ENCODE assay signal across 21 cellular contexts in genomic region chr2:241627675-241628074, GRCh38. TPM values are rescaled to one million over a fixed set of nuclear protein-coding genes. Genes with fewer than 3 reads are reported as not detected.
A peak's percentile ranks its signal among the peaks of the same experiment; 100 is the strongest.
DNase-seq lines count a peak whose midpoint lies in the region; ATAC-seq and TF ChIP-seq lines count a peak whose summit lies in the region.
"Had no signal": no experiment of that assay in that cellular context is flagged by ENCODE, and none has a peak within 500 bp of the region (broad histone marks: within the 10 kb centered on the region; RNA-seq: fewer than 3 reads in every experiment).

No MANE protein-coding gene starts in this region.

- H3K4me3 ChIP-seq in BLaER1: no peak overlapping the region
- H3K4me3 ChIP-seq in GM23338: no peak overlapping the region
- no peak overlapping the region for H3K4me3 ChIP-seq in neuronal stem cell (ENCODE audit: low read length in 2 of 2)
- H3K4me3 ChIP-seq in MM.1S (ENCODE audit: low read length): no peak overlapping the region
- no peak overlapping the region for H3K4me3 ChIP-seq in MG63
- H3K4me3 ChIP-seq: SK-N-MC had no signal

- peak overlapping the region; percentile 11 for H3K23ac ChIP-seq in neuronal stem cell (ENCODE audit: low read depth, low read length, poor library complexity)

- no peak overlapping the region for H2BK15ac ChIP-seq in neuronal stem cell (ENCODE audit: low read length)

- H2BK12ac ChIP-seq in neuronal stem cell (ENCODE audit: low read length): no peak overlapping the region

- H3K36me3 ChIP-seq in BLaER1: peaks cover 77% of the 10 kb centered on the region
- H3K36me3 ChIP-seq in GM23338 (ENCODE audit: insufficient read depth): peaks cover 7% of the 10 kb centered on the region; the same call in 1 of the 2 replicates
- peaks cover 10 to 84% of the 10 kb centered on the region in 2 donors for H3K36me3 ChIP-seq in neuronal stem cell (replicated peaks in 1 of 2; ENCODE audit: control insufficient read depth in 2 of 2, insufficient read depth in 2 of 2, low read length in 2 of 2)
- no peaks in the 10 kb centered on the region for H3K36me3 ChIP-seq in MM.1S (replicated peaks; ENCODE audit: insufficient read depth, low read length)
- H3K36me3 ChIP-seq in MG63: peaks cover 69% of the 10 kb centered on the region

- H3K14ac ChIP-seq in neuronal stem cell (ENCODE audit: low read length): no peak overlapping the region

- no peak for TF ChIP-seq CTCF in GM23338 (conservative IDR thresholded peaks at IDR 0.05; ENCODE audit: low read depth in 2 of 2)
- no peak for TF ChIP-seq CTCF in chondrocyte (IDR thresholded peaks at IDR 0.05)
- no peak for TF ChIP-seq CTCF in MM.1S (IDR thresholded peaks at IDR 0.05; ENCODE audit: low read length)
- no peak for TF ChIP-seq CTCF in osteocyte (IDR thresholded peaks at IDR 0.05)

- H3F3A ChIP-seq in GM23338 (replicated peaks; ENCODE audit: low read depth) (no peaks in the 10 kb centered on the region), MM.1S (ENCODE audit: insufficient read depth, low read length) (no peaks in the 10 kb centered on the region)

- H4K91ac ChIP-seq in neuronal stem cell (ENCODE audit: low read depth, low read length, poor library complexity): no peak overlapping the region

- H4K8ac ChIP-seq in neuronal stem cell (ENCODE audit: low read depth, low read length): no peak overlapping the region

- H3K4me3 Mint-ChIP-seq in GM23338 (no peak overlapping the region), chondrocyte (ENCODE audit: unreplicated experiment) (no peak overlapping the region), osteocyte (ENCODE audit: unreplicated experiment) (no peak overlapping the region)
- H3K4me3 Mint-ChIP-seq: B cell; CD4-positive, CD25-positive, alpha-beta regulatory T cell had no signal

- peak overlapping the region; percentile 26 for H2AK5ac ChIP-seq in neuronal stem cell (ENCODE audit: low read depth, low read length)

- H3K9ac ChIP-seq in BLaER1 (no peak overlapping the region), neuronal stem cell (ENCODE audit: low read depth, low read length, poor library complexity) (no peak overlapping the region), MM.1S (ENCODE audit: low read length) (no peak overlapping the region)

- H3K9me3 ChIP-seq in BLaER1 (no peaks in the 10 kb centered on the region), neuronal stem cell (replicated peaks in 1 of 2; ENCODE audit: control insufficient read depth in 2 of 2, insufficient read depth in 1 of 2, low read depth in 1 of 2, low read length in 2 of 2) (no peaks in the 10 kb centered on the region), MM.1S (replicated peaks; ENCODE audit: insufficient read depth, low read length) (no peaks in the 10 kb centered on the region), MG63 (no peaks in the 10 kb centered on the region)
- H3K9me3 ChIP-seq: Caco-2 had no signal

- H2BK120ac ChIP-seq in neuronal stem cell (ENCODE audit: low read depth, low read length): no peak overlapping the region

- H3K9me3 Mint-ChIP-seq in GM23338: no peaks in the 10 kb centered on the region
- no peaks in the 10 kb centered on the region for H3K9me3 Mint-ChIP-seq in chondrocyte (ENCODE audit: low read depth)
- H3K9me3 Mint-ChIP-seq in osteocyte (ENCODE audit: unreplicated experiment): no peaks in the 10 kb centered on the region
- H3K9me3 Mint-ChIP-seq: CD4-positive, CD25-positive, alpha-beta regulatory T cell had no signal

- no peak overlapping the region for H3K18ac ChIP-seq in neuronal stem cell (ENCODE audit: low read length)

- H2AFZ ChIP-seq in GM23338 (no peak overlapping the region), neuronal stem cell (ENCODE audit: low read length) (no peak overlapping the region), MM.1S (ENCODE audit: low read length) (no peak overlapping the region)

- H3K4me2 ChIP-seq in BLaER1: no peak overlapping the region
- H3K4me2 ChIP-seq in GM23338: no peak overlapping the region
- H3K4me2 ChIP-seq in neuronal stem cell (ENCODE audit: insufficient read depth, low read length, poor library complexity, severe bottlenecking): no peak overlapping the region
- H3K4me2 ChIP-seq in MM.1S (ENCODE audit: low read depth, low read length): no peak overlapping the region

- ATAC-seq in GM23338: no peak
- ATAC-seq: PC-3 had no signal

- peaks cover 11% of the 10 kb centered on the region for H3K79me1 ChIP-seq in neuronal stem cell (ENCODE audit: low read depth, low read length)

- peaks cover 15% of the 10 kb centered on the region for H3K36me3 Mint-ChIP-seq in GM23338 (ENCODE audit: low read depth)
- peaks cover 9% of the 10 kb centered on the region for H3K36me3 Mint-ChIP-seq in chondrocyte (ENCODE audit: low read depth)
- peaks cover 31% of the 10 kb centered on the region for H3K36me3 Mint-ChIP-seq in osteocyte (ENCODE audit: unreplicated experiment)

- no CpG with 5 or more reads among the region's 10 CpGs for WGBS in neuronal stem cell (ENCODE audit: extremely low coverage in 2 of 2, insufficient read length in 2 of 2, insufficient replicate concordance in 1 of 2), 2 donors

- H3K79me2 ChIP-seq in GM23338 (replicated peaks; ENCODE audit: insufficient read depth) (peaks cover 93% of the 10 kb centered on the region), MM.1S (ENCODE audit: low read length) (peaks cover 51% of the 10 kb centered on the region)

- no peak for DNase-seq in GM23338 (ENCODE audit: low spot score)
- DNase-seq in chondrocyte (ENCODE audit: low spot score): no peak
- DNase-seq in neuronal stem cell (ENCODE audit: low spot score): no peak
- no peak for DNase-seq in MM.1S
- no peak for DNase-seq in AML-193 (lab: John Stamatoyannopoulos, UW)
- DNase-seq in osteocyte (ENCODE audit: extremely low spot score, unreplicated experiment): no peak
- DNase-seq in MG63: no peak
- DNase-seq: Caco-2; CD4-positive, CD25-positive, alpha-beta regulatory T cell; IMR-90; NCI-H1092 treated with DMSO at 0.1 percent for 48 hours; NCI-H146; NCI-H2081; NCI-H2171 treated with DMSO at 0.1 percent for 48 hours; NCI-H446; NCI-H69; PC-3 had no signal

- H3K27me3 Mint-ChIP-seq in GM23338 (ENCODE audit: insufficient read depth, low read depth, poor library complexity): peaks cover 6% of the 10 kb centered on the region
- no peaks in the 10 kb centered on the region for H3K27me3 Mint-ChIP-seq in chondrocyte (ENCODE audit: low read depth)
- no peaks in the 10 kb centered on the region for H3K27me3 Mint-ChIP-seq in osteocyte (ENCODE audit: unreplicated experiment)
- H3K27me3 Mint-ChIP-seq: B cell; CD4-positive, CD25-positive, alpha-beta regulatory T cell had no signal

- H3K9me2 ChIP-seq in GM23338 (ENCODE audit: insufficient read depth): no peaks in the 10 kb centered on the region
- no peaks in the 10 kb centered on the region for H3K9me2 ChIP-seq in MM.1S (replicated peaks; ENCODE audit: insufficient read depth, low read length)

- H3K27ac ChIP-seq in BLaER1 (peak overlapping the region; percentile 41), GM23338 (ENCODE audit: low read depth) (no peak overlapping the region), neuronal stem cell (replicated peaks; ENCODE audit: low read length) (no peak overlapping the region), MM.1S (ENCODE audit: low read length) (no peak overlapping the region)
- H3K27ac ChIP-seq: HL-60, SK-N-MC had no signal

- peaks cover 47% of the 10 kb centered on the region for H4K20me1 ChIP-seq in BLaER1
- peaks cover 20% of the 10 kb centered on the region for H4K20me1 ChIP-seq in GM23338 (replicated peaks; ENCODE audit: insufficient read depth)
- no peaks in the 10 kb centered on the region for H4K20me1 ChIP-seq in MM.1S (ENCODE audit: insufficient read depth, low read length)

- no peak overlapping the region for H2BK5ac ChIP-seq in neuronal stem cell (ENCODE audit: low read length)

- no peaks in the 10 kb centered on the region for H3K27me3 ChIP-seq in BLaER1
- H3K27me3 ChIP-seq in GM23338 (ENCODE audit: insufficient read depth): no peaks in the 10 kb centered on the region
- no peaks in the 10 kb centered on the region for H3K27me3 ChIP-seq in neuronal stem cell (ENCODE audit: control insufficient read depth in 3 of 3, insufficient read depth in 3 of 3, low read depth in 1 of 3, low read length in 3 of 3)
- H3K27me3 ChIP-seq in MM.1S (replicated peaks; ENCODE audit: insufficient read depth, low read length): no peaks in the 10 kb centered on the region
- H3K27me3 ChIP-seq in MG63: no peaks in the 10 kb centered on the region

- peaks cover 25% of the 10 kb centered on the region for H3K4me1 ChIP-seq in BLaER1
- H3K4me1 ChIP-seq in GM23338 (ENCODE audit: insufficient read depth): no peaks in the 10 kb centered on the region
- no peaks in the 10 kb centered on the region for H3K4me1 ChIP-seq in neuronal stem cell (ENCODE audit: control insufficient read depth in 2 of 2, insufficient read depth in 1 of 2, low read depth in 1 of 2, low read length in 2 of 2)
- no peaks in the 10 kb centered on the region for H3K4me1 ChIP-seq in MM.1S (ENCODE audit: low read length)
- H3K4me1 ChIP-seq: Caco-2 had no signal

- H3K4me1 Mint-ChIP-seq in GM23338 (0 out of 3 replicates have a peak, but pooled peaks cover 2% of the 10 kb centered on the region), chondrocyte (ENCODE audit: low read depth) (peaks cover 5% of the 10 kb centered on the region), osteocyte (ENCODE audit: unreplicated experiment) (peaks cover 4% of the 10 kb centered on the region)

- H3K27ac Mint-ChIP-seq in GM23338 (peak overlapping the region; percentile 77; the same call in 1 of the 2 replicates), chondrocyte (ENCODE audit: unreplicated experiment) (peak overlapping the region; percentile 69), osteocyte (ENCODE audit: unreplicated experiment) (no peak overlapping the region)
- H3K27ac Mint-ChIP-seq: B cell had no signal

- H3K4ac ChIP-seq in neuronal stem cell (ENCODE audit: low read length): no peak overlapping the region

RNA-seq across cellular contexts. Expression of gene THAP4, which starts 9.3 kb away (rescaled TPM):
- 80.4 and 81.6 TPM in 2 replicates for total RNA-seq in GM23338 (2014; rRNA removed; shearing (Covaris generic))
- polyA plus RNA-seq in GM23338 (2016; fragmentation: Nextera tagmentation; extraction: Ambion mirVana): 62.9 and 74.0 TPM in 2 replicates
- total RNA-seq in chondrocyte: 40.9 to 42.4 TPM (median 41.4 TPM) in 3 replicates
- 54.6 TPM for polyA plus RNA-seq in neuronal stem cell (2013, experiment 1 of 2)
- 56.0 TPM for polyA plus RNA-seq in neuronal stem cell (2013, experiment 2 of 2)
- total RNA-seq in osteocyte: 51.6 and 52.8 TPM in 2 replicates
- 72.2 and 110 TPM in 2 replicates for total RNA-seq in MG63 (2014; rRNA removed; shearing (Covaris generic); ENCODE audit: low replicate concordance)

RNA-seq across cellular contexts. Expression of gene ATG4B, which starts 9.8 kb away (rescaled TPM):
- 102 and 103 TPM in 2 replicates for total RNA-seq in GM23338 (2014; rRNA removed; shearing (Covaris generic))
- 104 and 116 TPM in 2 replicates for polyA plus RNA-seq in GM23338 (2016; fragmentation: Nextera tagmentation; extraction: Ambion mirVana)
- 53.1 to 64.0 TPM (median 57.2 TPM) in 3 replicates for total RNA-seq in chondrocyte
- polyA plus RNA-seq in neuronal stem cell (2013, experiment 1 of 2): 64.1 TPM
- polyA plus RNA-seq in neuronal stem cell (2013, experiment 2 of 2): 62.1 TPM
- total RNA-seq in osteocyte: 73.5 and 78.1 TPM in 2 replicates
- 47.9 and 83.9 TPM in 2 replicates for total RNA-seq in MG63 (2014; rRNA removed; shearing (Covaris generic); ENCODE audit: low replicate concordance)

RNA-seq across cellular contexts. Expression of gene DTYMK, which starts 58.9 kb away (rescaled TPM):
- total RNA-seq in GM23338 (2014; rRNA removed; shearing (Covaris generic)): 38.9 and 55.4 TPM in 2 replicates
- polyA plus RNA-seq in GM23338 (2016; fragmentation: Nextera tagmentation; extraction: Ambion mirVana): 65.4 and 69.5 TPM in 2 replicates
- 22.7 to 32.7 TPM (median 23.1 TPM) in 3 replicates for total RNA-seq in chondrocyte
- polyA plus RNA-seq in neuronal stem cell (2013, experiment 1 of 2): 62.1 TPM
- polyA plus RNA-seq in neuronal stem cell (2013, experiment 2 of 2): 62.7 TPM
- total RNA-seq in osteocyte: 26.3 and 28.8 TPM in 2 replicates
- 48.4 and 87.7 TPM in 2 replicates for total RNA-seq in MG63 (2014; rRNA removed; shearing (Covaris generic); ENCODE audit: low replicate concordance)
